ENCODE assay signal across 9 cellular contexts in genomic region chr6:13762648-13763441, GRCh38. TPM values are rescaled to one million over a fixed set of nuclear protein-coding genes. Genes with fewer than 3 reads are reported as not detected.
A peak's percentile ranks its signal among the peaks of the same experiment; 100 is the strongest.
DNase-seq lines count a peak whose midpoint lies in the region; ATAC-seq and TF ChIP-seq lines count a peak whose summit lies in the region.
"Had no signal": no experiment of that assay in that cellular context is flagged by ENCODE, and none has a peak within 500 bp of the region (broad histone marks: within the 10 kb centered on the region; RNA-seq: fewer than 3 reads in every experiment).

No MANE protein-coding gene starts in this region.

- TF ChIP-seq CTCF in esophagus muscularis mucosa (IDR thresholded peaks at IDR 0.05) = no peak

- no peaks in the 10 kb centered on the region for H3K27me3 Mint-ChIP-seq in T-helper 1 cell treated with Interleukin-12 subunit alpha and Interleukin-12 subunit beta and Interleukin-4 antibody, amounts not matched to agents 30 μg/mL and 1 μg/mL, for 36 hours (ENCODE audit: low read depth)

- peak; percentile 71 for TF ChIP-seq EP300 in esophagus muscularis mucosa (IDR thresholded peaks at IDR 0.05)

- H3K4me1 ChIP-seq in esophagus muscularis mucosa (peaks cover 24 to 57% (median 48%) of the 10 kb centered on the region in 4 donors), right cardiac atrium (ENCODE audit: control insufficient read depth, insufficient read depth, low read length) (no peaks in the 10 kb centered on the region)

- peaks cover 2% of the 10 kb centered on the region for H3K36me3 Mint-ChIP-seq in T-helper 1 cell treated with Interleukin-12 subunit alpha and Interleukin-12 subunit beta and Interleukin-4 antibody, amounts not matched to agents 30 μg/mL and 1 μg/mL, for 36 hours (ENCODE audit: low read depth)

- ATAC-seq in right cardiac atrium = no peak

- H3K36me3 ChIP-seq in esophagus muscularis mucosa = no peaks in the 10 kb centered on the region

- peak; percentile 5 for DNase-seq in NCI-H1092 treated with DMSO at 0.1 percent for 48 hours (lab: John Stamatoyannopoulos, UW)
- DNase-seq in NCI-H1092 (lab: John Stamatoyannopoulos, UW) = no peak
- DNase-seq in esophagus muscularis mucosa (ENCODE audit: extremely low spot score) = no peak
- DNase-seq in putamen (ENCODE audit: low spot score) = peak; percentile 58
- no peak for DNase-seq in NCI-H1694 (lab: John Stamatoyannopoulos, UW)
- DNase-seq in HPDE6-E6E7 (ENCODE audit: extremely low spot score) = no peak
- no peak for DNase-seq in right cardiac atrium

- peaks cover 48% of the 10 kb centered on the region for H3K4me1 Mint-ChIP-seq in T-helper 1 cell treated with Interleukin-12 subunit alpha and Interleukin-12 subunit beta and Interleukin-4 antibody, amounts not matched to agents 30 μg/mL and 1 μg/mL, for 36 hours (ENCODE audit: low read depth)

- 23% methylated on average over 6 of the region's 6 CpGs for whole genome bisulfite sequencing in esophagus muscularis mucosa
- 69% methylated on average over 6 of the region's 6 CpGs for WGBS in right cardiac atrium

- peak overlapping the region; percentile 75 for H3K4me3 Mint-ChIP-seq in T-helper 1 cell treated with Interleukin-12 subunit alpha and Interleukin-12 subunit beta and Interleukin-4 antibody, amounts not matched to agents 30 μg/mL and 1 μg/mL, for 36 hours

- H3K9me3 Mint-ChIP-seq in T-helper 1 cell treated with Interleukin-12 subunit alpha and Interleukin-12 subunit beta and Interleukin-4 antibody, amounts not matched to agents 30 μg/mL and 1 μg/mL, for 36 hours = no peaks in the 10 kb centered on the region

- H3K27me3 ChIP-seq in esophagus muscularis mucosa = no peaks in the 10 kb centered on the region
- no peaks in the 10 kb centered on the region for H3K27me3 ChIP-seq in right cardiac atrium (ENCODE audit: control insufficient read depth, insufficient read depth)

- H3K9me3 ChIP-seq in esophagus muscularis mucosa = no peaks in the 10 kb centered on the region
- H3K9me3 ChIP-seq in right cardiac atrium (ENCODE audit: control insufficient read depth, low read length) = no peaks in the 10 kb centered on the region

- H3K27ac Mint-ChIP-seq in T-helper 1 cell treated with Interleukin-12 subunit alpha and Interleukin-12 subunit beta and Interleukin-4 antibody, amounts not matched to agents 30 μg/mL and 1 μg/mL, for 36 hours = peak overlapping the region; percentile 79

- intact Hi-C loops in esophagus muscularis mucosa (cut with DNase I) = no loop called here
- intact Hi-C loops in right cardiac atrium (cut with DNase I) = no loop called here

- H3K4me3 ChIP-seq in esophagus muscularis mucosa = no peak overlapping the region
- no peak overlapping the region for H3K4me3 ChIP-seq in right cardiac atrium (ENCODE audit: low read length)

- no peak for TF ChIP-seq POLR2A in esophagus muscularis mucosa (IDR thresholded peaks at IDR 0.05; ENCODE audit: low read depth)

- H3K27ac ChIP-seq in esophagus muscularis mucosa (replicated peaks in 1 of 4) (peak overlapping the region; percentile 62 to 76 (median 72)), right cardiac atrium (ENCODE audit: low read length) (no peak overlapping the region)
- H3K27ac ChIP-seq: 22Rv1 had no signal

RNA-seq across cellular contexts. Expression of gene RANBP9, which starts 51.2 kb away (rescaled TPM):
- total RNA-seq in esophagus muscularis mucosa = 10 to 100 TPM; 29.3 to 57.1 (median 42.4) TPM
- total RNA-seq in right cardiac atrium = 10 to 100 TPM; 31.1 to 35.4 (median 33.0) TPM
- 19.0 TPM for polyA plus RNA-seq in right cardiac atrium

RNA-seq across cellular contexts. Expression of gene MCUR1, which starts 51.5 kb away (rescaled TPM):
- total RNA-seq in esophagus muscularis mucosa (10 to 100 TPM in 3 of 4 donors, 1 to 10 TPM in 1; 7.8 to 19.1 (median 17.9) TPM), right cardiac atrium (10 to 100 TPM; 21.6 to 26.1 (median 25.0) TPM)
- 20.7 TPM for polyA plus RNA-seq in right cardiac atrium

Comparison
In these comparisons a context has a peak if more than half of its experiments do, and no peak if none do; other contexts are left out.
1. DNase-seq: peak in NCI-H1092 treated with DMSO at 0.1 percent for 48 hours (single experiment) and putamen (single experiment); none in NCI-H1092 (single experiment), esophagus muscularis mucosa (single experiment), NCI-H1694 (single experiment), HPDE6-E6E7 (single experiment) and right cardiac atrium (0 of 3).